In genomic region chr10:103455235-103455634, GRCh38 we compare ENCODE assay signal across 27 cellular contexts. TPM values are rescaled to one million over a fixed set of nuclear protein-coding genes. Genes with fewer than 3 reads are reported as not detected.
A peak's percentile ranks its signal among the peaks of the same experiment; 100 is the strongest.
DNase-seq lines count a peak whose midpoint lies in the region; ATAC-seq, FAIRE-seq and TF ChIP-seq lines count a peak whose summit lies in the region.
"Had no signal": no experiment of that assay in that cellular context is flagged by ENCODE, and none has a peak within 500 bp of the region (broad histone marks: within the 10 kb centered on the region; RNA-seq: fewer than 3 reads in every experiment).

No MANE protein-coding gene starts in this region.

- H3K4ac ChIP-seq in neuronal stem cell (ENCODE audit: low read length), result no peak overlapping the region

- FAIRE-seq in K562 (lab: Jason Lieb, UNC), result no peak
- FAIRE-seq: A204.1, D721Med, GM12878, GM19239, H54 had no signal

- peak overlapping the region; percentile 65 for H2AK5ac ChIP-seq in neuronal stem cell (ENCODE audit: low read depth, low read length)

- in situ Hi-C loops in K562 (cut with MboI), result no loop called here

- no peak overlapping the region for H4K91ac ChIP-seq in neuronal stem cell (ENCODE audit: low read depth, low read length, poor library complexity)

- H3K4me2 ChIP-seq in K562 (ENCODE audit: insufficient read depth, low read length) (no peak overlapping the region), neuronal stem cell (ENCODE audit: insufficient read depth, low read length, poor library complexity, severe bottlenecking) (no peak overlapping the region)
- H3K4me2 ChIP-seq: GM23338 had no signal

- no peak overlapping the region for H2BK5ac ChIP-seq in neuronal stem cell (ENCODE audit: low read length)

- no peak for TF ChIP-seq EP300 in K562 (IDR thresholded peaks at IDR 0.05; ENCODE audit: low read length)

- ATAC-seq in right cardiac atrium (no peak), left ventricle myocardium superior (no peak), K562 (no peak), GM21423 (IDR thresholded peaks at IDR 0.05; ENCODE audit: unreplicated experiment) (no peak), HG02678 (IDR thresholded peaks at IDR 0.05; ENCODE audit: unreplicated experiment) (no peak)
- ATAC-seq: GM12878, GM23338, HCT116 had no signal

- BruUV-seq in K562 (replicated peaks; lab: Mats Ljungman, UMichigan), result no TSS peak

- CTCF ChIA-PET in K562 (lab: Yijun Ruan, JAX; ENCODE audit: low intra/inter-chr PET ratio), result no interaction called here

- no peaks in the 10 kb centered on the region; the same call in 1 of the 2 replicates for H4K20me1 ChIP-seq in K562 (replicated peaks; ENCODE audit: control insufficient read depth, insufficient read depth, low read length)

- H2AFZ ChIP-seq in K562 (ENCODE audit: low read depth, low read length) (no peak overlapping the region), neuronal stem cell (ENCODE audit: low read length) (no peak overlapping the region)
- H2AFZ ChIP-seq: GM23338 had no signal

- no peaks in the 10 kb centered on the region for H3K79me2 ChIP-seq in K562 (ENCODE audit: control insufficient read depth, insufficient read depth, low read length)

- intact Hi-C loops in right cardiac atrium (cut with DNase I), result no loop called here
- intact Hi-C loops in left ventricle myocardium superior (cut with micrococcal nuclease), result no loop called here
- intact Hi-C loops in K562 (cut with micrococcal nuclease), result no loop called here
- intact Hi-C loops in dorsolateral prefrontal cortex (cut with DNase I), result no loop called here

- H3K4me1 ChIP-seq in right cardiac atrium (ENCODE audit: control insufficient read depth, insufficient read depth, low read length) (no peaks in the 10 kb centered on the region), K562 (replicated peaks in 1 of 2; ENCODE audit: control insufficient read depth in 2 of 2, insufficient read depth in 2 of 2, low read length in 2 of 2) (peaks cover 2 to 22% of the 10 kb centered on the region in 2 experiments; a peak in 3 of 5 replicates), neuronal stem cell (ENCODE audit: control insufficient read depth in 2 of 2, insufficient read depth in 1 of 2, low read depth in 1 of 2, low read length in 2 of 2) (peaks cover 9 to 26% of the 10 kb centered on the region in 2 donors)

- no peaks in the 10 kb centered on the region for H3K9me3 ChIP-seq in right cardiac atrium (ENCODE audit: control insufficient read depth, low read length)
- no peaks in the 10 kb centered on the region for H3K9me3 ChIP-seq in K562 (replicated peaks; ENCODE audit: control insufficient read depth, insufficient read depth, low read depth, low read length)
- no peaks in the 10 kb centered on the region for H3K9me3 ChIP-seq in neuronal stem cell (replicated peaks in 1 of 2; ENCODE audit: control insufficient read depth in 2 of 2, insufficient read depth in 1 of 2, low read depth in 1 of 2, low read length in 2 of 2)
- H3K9me3 ChIP-seq: BE2C; BLaER1 treated with 17β-estradiol and CSF1 and Interleukin-3, amounts not matched to agents 10 nM and 100 nM had no signal

- POLR2A ChIA-PET in K562 (lab: Yijun Ruan, JAX), result no interaction called here

- TF ChIP-seq CTCF in K562 (IDR thresholded peaks at IDR 0.05 in 2 of 3, conservative IDR thresholded peaks at IDR 0.05 in 1 of 3; ENCODE audit: insufficient read depth in 2 of 3, low read depth in 1 of 3, low read length in 3 of 3), result no peak
- no peak for TF ChIP-seq CTCF in dorsolateral prefrontal cortex (IDR thresholded peaks at IDR 0.05 in 54 of 56, conservative IDR thresholded peaks at IDR 0.05 in 2 of 56; ENCODE audit: low read depth in 1 of 56, partially characterized antibody in 56 of 56)

- H3K36me3 ChIP-seq in K562 (ENCODE audit: control insufficient read depth, insufficient read depth, low read length), result no peaks in the 10 kb centered on the region
- peaks cover 0 to under 1% of the 10 kb centered on the region in 2 donors for H3K36me3 ChIP-seq in neuronal stem cell (replicated peaks in 1 of 2; ENCODE audit: control insufficient read depth in 2 of 2, insufficient read depth in 2 of 2, low read length in 2 of 2)

- peak overlapping the region in 1 of 2 experiments; percentile 68; a peak in 1 of 4 replicates for H3K9ac ChIP-seq in K562 (ENCODE audit: insufficient read depth in 1 of 2, low read depth in 2 of 2, low read length in 2 of 2)
- H3K9ac ChIP-seq in neuronal stem cell (ENCODE audit: low read depth, low read length, poor library complexity), result no peak overlapping the region
- H3K9ac ChIP-seq: BLaER1 treated with 17β-estradiol and CSF1 and Interleukin-3, amounts not matched to agents 10 nM and 100 nM had no signal

- no peak overlapping the region for H3K27ac ChIP-seq in right cardiac atrium (ENCODE audit: low read length)
- no peak overlapping the region for H3K27ac ChIP-seq in K562 (ENCODE audit: extremely low read depth, low read depth, low read length)
- H3K27ac ChIP-seq in neuronal stem cell (replicated peaks; ENCODE audit: low read length), result no peak overlapping the region
- peak overlapping the region in 2 of 59 donors; percentile 14 to 34 for H3K27ac ChIP-seq in dorsolateral prefrontal cortex
- H3K27ac ChIP-seq: 22Rv1; BLaER1 treated with 17β-estradiol and CSF1 and Interleukin-3, amounts not matched to agents 10 nM and 100 nM had no signal

- TF ChIP-seq RAD21 in K562 (CRISPR knock-in tag; conservative IDR thresholded peaks at IDR 0.05 in 1 of 2, IDR thresholded peaks at IDR 0.05 in 1 of 2), result no peak

- no peak overlapping the region for H4K8ac ChIP-seq in neuronal stem cell (ENCODE audit: low read depth, low read length)

- WGBS in right cardiac atrium, result 88% methylated on average over 25 of the region's 25 CpGs
- 35% methylated on average over 25 of the region's 25 CpGs for WGBS in K562 (ENCODE audit: insufficient coverage, low coverage, missing lambda C conversion rate)
- no CpG with 5 or more reads among the region's 25 CpGs for WGBS in neuronal stem cell (ENCODE audit: extremely low coverage in 2 of 2, insufficient read length in 2 of 2, insufficient replicate concordance in 1 of 2), 2 donors

- H3K9me1 ChIP-seq in K562 (ENCODE audit: control insufficient read depth, insufficient read depth, low read length), result no peaks in the 10 kb centered on the region

- no peak overlapping the region for H3K4me3 ChIP-seq in right cardiac atrium (ENCODE audit: low read length)
- H3K4me3 ChIP-seq in K562, result no peak overlapping the region
- H3K4me3 ChIP-seq in neuronal stem cell (ENCODE audit: low read length in 2 of 2), result no peak overlapping the region
- no peak overlapping the region for H3K4me3 ChIP-seq in dorsolateral prefrontal cortex
- H3K4me3 ChIP-seq: BLaER1 treated with 17β-estradiol and CSF1 and Interleukin-3, amounts not matched to agents 10 nM and 100 nM; GM12878; GM23338 had no signal

- peak overlapping the region; percentile 40 for H3K23ac ChIP-seq in neuronal stem cell (ENCODE audit: low read depth, low read length, poor library complexity)

- H3K14ac ChIP-seq in neuronal stem cell (ENCODE audit: low read length), result no peak overlapping the region

- no peak for TF ChIP-seq POLR2A in K562 (conservative IDR thresholded peaks at IDR 0.05)

- DNase-seq in right cardiac atrium, result peak in 2 of 3 donors; percentile 48 to 53
- no peak for DNase-seq in left ventricle myocardium superior
- no peak for DNase-seq in K562 (ENCODE audit: extremely low read depth in 1 of 4, low spot score in 3 of 4)
- no peak for DNase-seq in neuronal stem cell (ENCODE audit: low spot score)
- no peak for DNase-seq in dorsolateral prefrontal cortex
- DNase-seq: ACHN; AML-193; BE2C; CD4-positive, alpha-beta T cell; CD8-positive, alpha-beta memory T cell; DMS 273 treated with DMSO at 0.1 percent for 48 hours; DMS79; EL; GDM1; HFFc6 had no signal

- no peak overlapping the region for H2BK15ac ChIP-seq in neuronal stem cell (ENCODE audit: low read length)

- no peak overlapping the region for H2BK12ac ChIP-seq in neuronal stem cell (ENCODE audit: low read length)

- no peaks in the 10 kb centered on the region for H3K79me1 ChIP-seq in neuronal stem cell (ENCODE audit: low read depth, low read length)

- H3K27me3 ChIP-seq in right cardiac atrium (ENCODE audit: control insufficient read depth, insufficient read depth), result no peaks in the 10 kb centered on the region
- H3K27me3 ChIP-seq in K562 (ENCODE audit: control insufficient read depth in 2 of 2, insufficient read depth in 2 of 2, low read length in 2 of 2), result no peaks in the 10 kb centered on the region
- peaks cover 0 to 3% (median 0%) of the 10 kb centered on the region in 3 experiments for H3K27me3 ChIP-seq in neuronal stem cell (ENCODE audit: control insufficient read depth in 3 of 3, insufficient read depth in 3 of 3, low read depth in 1 of 3, low read length in 3 of 3)
- no peaks in the 10 kb centered on the region for H3K27me3 ChIP-seq in dorsolateral prefrontal cortex
- H3K27me3 ChIP-seq: BE2C; BLaER1 treated with 17β-estradiol and CSF1 and Interleukin-3, amounts not matched to agents 10 nM and 100 nM had no signal

- H3K18ac ChIP-seq in neuronal stem cell (ENCODE audit: low read length), result no peak overlapping the region

- H2BK120ac ChIP-seq in neuronal stem cell (ENCODE audit: low read depth, low read length), result no peak overlapping the region

RNA-seq across cellular contexts. Expression of gene CALHM2, which starts 3.1 kb away (rescaled TPM):
- total RNA-seq in right cardiac atrium (10 to 100 TPM; 24.6 to 31.9 (median 30.3) TPM), left ventricle myocardium superior (9.8 TPM), K562 (2014; rRNA removed) (not detected in 2 replicates), K562 (2014; rRNA removed; fragmentation: Illumina TruSeq; extraction: Trizol) (not detected in 2 replicates), K562 (2015; rRNA removed; fragmentation: Illumina TruSeq; extraction: Trizol) (not detected in 2 replicates), K562 (2021) (0.16 TPM in 1 of 2 replicates, not detected in the other), dorsolateral prefrontal cortex (10 to 100 TPM in 97 of 120 experiments, 1 to 10 TPM in 23; 4.9 to 25.1 (median 12.7) TPM)
- polyA plus RNA-seq in right cardiac atrium (22.1 TPM), K562 (2011; rRNA removed) (0.08 and 0.39 TPM in 2 replicates), K562 (2014; fragmentation: Illumina TruSeq; extraction: Trizol) (not detected in 2 replicates), K562 (2014; fragmentation: Nextera tagmentation; extraction: Ambion mirVana) (under 1 TPM; 0.13 to 0.14 TPM), K562 (2014; rRNA removed) (not detected in 2 replicates)
- total RNA-seq in K562 (2011; cell fraction: chromatin; rRNA removed; ENCODE audit: low replicate concordance), result not detected in 2 replicates
- not detected in 2 replicates for total RNA-seq in K562 (2011; cell fraction: nucleolus; rRNA removed)
- total RNA-seq in K562 (2011; cell fraction: nucleoplasm; rRNA removed), result not detected in 2 replicates
- polyA plus RNA-seq in K562 (2011; cell fraction: cytosol; rRNA removed), result 0.10 and 0.41 TPM in 2 replicates
- 0.17 and 0.35 TPM in 2 replicates for polyA plus RNA-seq in K562 (2011; cell fraction: nucleus; rRNA removed)
- polyA plus RNA-seq in K562 (2012), result 1.3 and 1.7 TPM in 2 replicates
- polyA minus RNA-seq in K562 (2011; rRNA and poly(A)+ RNA removed), result not detected in 2 replicates
- 0.73 TPM in 1 of 2 replicates, not detected in the other for polyA minus RNA-seq in K562 (2011; cell fraction: cytosol; rRNA and poly(A)+ RNA removed)
- polyA minus RNA-seq in K562 (2011; cell fraction: nucleus; rRNA and poly(A)+ RNA removed), result 0.22 TPM in 1 of 2 replicates, not detected in the other
- 6.0 TPM for polyA plus RNA-seq in neuronal stem cell (2013, experiment 1 of 2)
- polyA plus RNA-seq in neuronal stem cell (2013, experiment 2 of 2), result 6.5 TPM

RNA-seq across cellular contexts. Expression of gene CALHM1, which starts 3.5 kb away (rescaled TPM):
- total RNA-seq in right cardiac atrium, result not detected
- not detected for polyA plus RNA-seq in right cardiac atrium
- total RNA-seq in left ventricle myocardium superior, result not detected
- not detected in 2 replicates for total RNA-seq in K562 (2011; cell fraction: chromatin; rRNA removed; ENCODE audit: low replicate concordance)
- not detected in 2 replicates for total RNA-seq in K562 (2011; cell fraction: nucleolus; rRNA removed)
- total RNA-seq in K562 (2011; cell fraction: nucleoplasm; rRNA removed), result not detected in 2 replicates
- not detected in 2 replicates for total RNA-seq in K562 (2014; rRNA removed)
- not detected in 2 replicates for total RNA-seq in K562 (2014; rRNA removed; fragmentation: Illumina TruSeq; extraction: Trizol)
- total RNA-seq in K562 (2015; rRNA removed; fragmentation: Illumina TruSeq; extraction: Trizol), result not detected in 2 replicates
- not detected in 2 replicates for total RNA-seq in K562 (2021)
- polyA plus RNA-seq in K562 (2011; rRNA removed), result not detected in 2 replicates
- not detected in 2 replicates for polyA plus RNA-seq in K562 (2011; cell fraction: cytosol; rRNA removed)
- polyA plus RNA-seq in K562 (2011; cell fraction: nucleus; rRNA removed), result not detected in 2 replicates
- polyA plus RNA-seq in K562 (2012), result not detected in 2 replicates
- not detected in 2 replicates for polyA plus RNA-seq in K562 (2014; fragmentation: Illumina TruSeq; extraction: Trizol)
- polyA plus RNA-seq in K562 (2014; fragmentation: Nextera tagmentation; extraction: Ambion mirVana), result under 1 TPM in 1 of 2 experiments, not detected in 1; 0.03 TPM
- polyA plus RNA-seq in K562 (2014; rRNA removed), result not detected in 2 replicates
- not detected in 2 replicates for polyA minus RNA-seq in K562 (2011; rRNA and poly(A)+ RNA removed)
- polyA minus RNA-seq in K562 (2011; cell fraction: cytosol; rRNA and poly(A)+ RNA removed), result not detected in 2 replicates
- not detected in 2 replicates for polyA minus RNA-seq in K562 (2011; cell fraction: nucleus; rRNA and poly(A)+ RNA removed)
- polyA plus RNA-seq in neuronal stem cell (2013, experiment 1 of 2), result 0.06 TPM
- polyA plus RNA-seq in neuronal stem cell (2013, experiment 2 of 2), result 0.04 TPM
- total RNA-seq in dorsolateral prefrontal cortex, result 1 to 10 TPM; 1.0 to 6.3 (median 3.0) TPM
- total RNA-seq: CD4-positive, alpha-beta T cell; CD8-positive, alpha-beta memory T cell; GM23338; HFFc6 had no signal
- polyA plus RNA-seq: CD14-positive monocyte; CD8-positive, alpha-beta memory T cell had no signal

RNA-seq across cellular contexts. Expression of gene CALHM3, which starts 23.8 kb away (rescaled TPM):
- total RNA-seq in right cardiac atrium (not detected), left ventricle myocardium superior (not detected), K562 (2014; rRNA removed) (not detected in 2 replicates), K562 (2014; rRNA removed; fragmentation: Illumina TruSeq; extraction: Trizol) (not detected in 2 replicates), K562 (2015; rRNA removed; fragmentation: Illumina TruSeq; extraction: Trizol) (not detected in 2 replicates), K562 (2021) (not detected in 2 replicates), dorsolateral prefrontal cortex (under 1 TPM in 8 of 120 experiments, not detected in 112; 0.25 to 0.42 (median 0.33) TPM)
- polyA plus RNA-seq in right cardiac atrium (not detected), K562 (2011; rRNA removed) (not detected in 2 replicates), K562 (2014; fragmentation: Illumina TruSeq; extraction: Trizol) (not detected in 2 replicates), K562 (2014; fragmentation: Nextera tagmentation; extraction: Ambion mirVana) (not detected), K562 (2014; rRNA removed) (not detected in 2 replicates)
- total RNA-seq in K562 (2011; cell fraction: chromatin; rRNA removed; ENCODE audit: low replicate concordance), result not detected in 2 replicates
- total RNA-seq in K562 (2011; cell fraction: nucleolus; rRNA removed), result not detected in 2 replicates
- total RNA-seq in K562 (2011; cell fraction: nucleoplasm; rRNA removed), result not detected in 2 replicates
- polyA plus RNA-seq in K562 (2011; cell fraction: cytosol; rRNA removed), result not detected in 2 replicates
- polyA plus RNA-seq in K562 (2011; cell fraction: nucleus; rRNA removed), result not detected in 2 replicates
- 0.10 TPM in 1 of 2 replicates, not detected in the other for polyA plus RNA-seq in K562 (2012)
- not detected in 2 replicates for polyA minus RNA-seq in K562 (2011; rRNA and poly(A)+ RNA removed)
- not detected in 2 replicates for polyA minus RNA-seq in K562 (2011; cell fraction: cytosol; rRNA and poly(A)+ RNA removed)
- polyA minus RNA-seq in K562 (2011; cell fraction: nucleus; rRNA and poly(A)+ RNA removed), result not detected in 2 replicates
- polyA plus RNA-seq in neuronal stem cell (2013, experiment 1 of 2), result not detected
- 0.01 TPM for polyA plus RNA-seq in neuronal stem cell (2013, experiment 2 of 2)
- total RNA-seq: CD4-positive, alpha-beta T cell; CD8-positive, alpha-beta memory T cell had no signal
- polyA plus RNA-seq: CD8-positive, alpha-beta memory T cell had no signal

RNA-seq across cellular contexts. Expression of gene NEURL1, which starts 38.3 kb away (rescaled TPM):
- total RNA-seq in right cardiac atrium, result under 1 TPM; 0.11 to 0.20 (median 0.14) TPM
- 0.16 TPM for polyA plus RNA-seq in right cardiac atrium
- total RNA-seq in left ventricle myocardium superior, result not detected
- total RNA-seq in K562 (2011; cell fraction: chromatin; rRNA removed; ENCODE audit: low replicate concordance), result 1.3 TPM in 1 of 2 replicates, not detected in the other
- 0.39 and 1.3 TPM in 2 replicates for total RNA-seq in K562 (2011; cell fraction: nucleolus; rRNA removed)
- 0.22 and 0.84 TPM in 2 replicates for total RNA-seq in K562 (2011; cell fraction: nucleoplasm; rRNA removed)
- 0.08 and 0.45 TPM in 2 replicates for total RNA-seq in K562 (2014; rRNA removed)
- total RNA-seq in K562 (2014; rRNA removed; fragmentation: Illumina TruSeq; extraction: Trizol), result not detected in 2 replicates
- not detected in 2 replicates for total RNA-seq in K562 (2015; rRNA removed; fragmentation: Illumina TruSeq; extraction: Trizol)
- 0.11 and 0.20 TPM in 2 replicates for total RNA-seq in K562 (2021)
- polyA plus RNA-seq in K562 (2011; rRNA removed), result 0.20 and 0.21 TPM in 2 replicates
- 0.43 and 1.3 TPM in 2 replicates for polyA plus RNA-seq in K562 (2011; cell fraction: cytosol; rRNA removed)
- 0.38 and 2.3 TPM in 2 replicates for polyA plus RNA-seq in K562 (2011; cell fraction: nucleus; rRNA removed)
- 0.20 and 0.24 TPM in 2 replicates for polyA plus RNA-seq in K562 (2012)
- polyA plus RNA-seq in K562 (2014; fragmentation: Illumina TruSeq; extraction: Trizol), result 0.26 TPM in 1 of 2 replicates, not detected in the other
- under 1 TPM in 1 of 2 experiments, not detected in 1; 0.01 TPM for polyA plus RNA-seq in K562 (2014; fragmentation: Nextera tagmentation; extraction: Ambion mirVana)
- polyA plus RNA-seq in K562 (2014; rRNA removed), result 0.04 TPM in 1 of 2 replicates, not detected in the other
- polyA minus RNA-seq in K562 (2011; rRNA and poly(A)+ RNA removed), result 0.11 TPM in 1 of 2 replicates, not detected in the other
- polyA minus RNA-seq in K562 (2011; cell fraction: cytosol; rRNA and poly(A)+ RNA removed), result 0.29 TPM in 1 of 2 replicates, not detected in the other
- polyA minus RNA-seq in K562 (2011; cell fraction: nucleus; rRNA and poly(A)+ RNA removed), result 0.22 and 0.67 TPM in 2 replicates
- 1.4 TPM for polyA plus RNA-seq in neuronal stem cell (2013, experiment 1 of 2)
- polyA plus RNA-seq in neuronal stem cell (2013, experiment 2 of 2), result 1.7 TPM
- total RNA-seq in dorsolateral prefrontal cortex, result 100 to 1,000 TPM in 16 of 120 experiments, 10 to 100 TPM in 104; 27.2 to 125 (median 84.1) TPM

RNA-seq across cellular contexts. Expression of gene PDCD11, which starts 58.8 kb away (rescaled TPM):
- total RNA-seq in right cardiac atrium, result 10 to 100 TPM in 3 of 4 donors, 1 to 10 TPM in 1; 9.4 to 15.7 (median 12.1) TPM
- polyA plus RNA-seq in right cardiac atrium, result 7.6 TPM
- total RNA-seq in left ventricle myocardium superior, result 12.1 TPM
- 243 and 353 TPM in 2 replicates for total RNA-seq in K562 (2011; cell fraction: chromatin; rRNA removed; ENCODE audit: low replicate concordance)
- 172 and 186 TPM in 2 replicates for total RNA-seq in K562 (2011; cell fraction: nucleolus; rRNA removed)
- total RNA-seq in K562 (2011; cell fraction: nucleoplasm; rRNA removed), result 173 and 175 TPM in 2 replicates
- 50.0 and 58.4 TPM in 2 replicates for total RNA-seq in K562 (2014; rRNA removed)
- 51.1 and 52.9 TPM in 2 replicates for total RNA-seq in K562 (2014; rRNA removed; fragmentation: Illumina TruSeq; extraction: Trizol)
- total RNA-seq in K562 (2015; rRNA removed; fragmentation: Illumina TruSeq; extraction: Trizol), result 55.0 and 57.8 TPM in 2 replicates
- 73.8 and 74.1 TPM in 2 replicates for total RNA-seq in K562 (2021)
- 29.4 and 31.5 TPM in 2 replicates for polyA plus RNA-seq in K562 (2011; rRNA removed)
- 17.6 and 19.8 TPM in 2 replicates for polyA plus RNA-seq in K562 (2011; cell fraction: cytosol; rRNA removed)
- polyA plus RNA-seq in K562 (2011; cell fraction: nucleus; rRNA removed), result 112 and 186 TPM in 2 replicates
- 27.8 and 41.2 TPM in 2 replicates for polyA plus RNA-seq in K562 (2012)
- polyA plus RNA-seq in K562 (2014; fragmentation: Illumina TruSeq; extraction: Trizol), result 49.5 and 57.4 TPM in 2 replicates
- polyA plus RNA-seq in K562 (2014; fragmentation: Nextera tagmentation; extraction: Ambion mirVana), result 10 to 100 TPM; 14.8 to 18.8 TPM
- 36.6 and 43.5 TPM in 2 replicates for polyA plus RNA-seq in K562 (2014; rRNA removed)
- 61.4 and 76.9 TPM in 2 replicates for polyA minus RNA-seq in K562 (2011; rRNA and poly(A)+ RNA removed)
- polyA minus RNA-seq in K562 (2011; cell fraction: cytosol; rRNA and poly(A)+ RNA removed), result 36.2 and 44.5 TPM in 2 replicates
- polyA minus RNA-seq in K562 (2011; cell fraction: nucleus; rRNA and poly(A)+ RNA removed), result 68.0 and 83.0 TPM in 2 replicates
- polyA plus RNA-seq in neuronal stem cell (2013, experiment 1 of 2), result 16.0 TPM
- 15.0 TPM for polyA plus RNA-seq in neuronal stem cell (2013, experiment 2 of 2)
- 10 to 100 TPM; 13.8 to 28.8 (median 19.8) TPM for total RNA-seq in dorsolateral prefrontal cortex

Comparison
In these comparisons a context has a peak if more than half of its experiments do, and no peak if none do; other contexts are left out.
1. DNase-seq: peak in right cardiac atrium (2 of 3); none in left ventricle myocardium superior (single experiment), K562 (0 of 4), neuronal stem cell (single experiment) and dorsolateral prefrontal cortex (0 of 10).